Comparison of ENCODE assay signal across 1 cellular context in genomic region chr10:46035923-46036849, GRCh38.
TF ChIP-seq lines count a peak whose summit lies in the region.

No MANE protein-coding gene starts in this region.

TF ChIP-seq in HepG2, 621 proteins besides CTCF, POLR2A, EP300 and RAD21 (continued from another document and continues in another):
- TF ChIP-seq GMEB1 (CRISPR knock-in tag; IDR thresholded peaks at IDR 0.05; ENCODE audit: borderline replicate concordance) (no peak), DRAP1 (CRISPR knock-in tag; IDR thresholded peaks at IDR 0.05) (peak; percentile 22; the same call in 1 of the 2 replicates), ELF1 (CRISPR knock-in tag; IDR thresholded peaks at IDR 0.05) (no peak), TBX2 (CRISPR knock-in tag; IDR thresholded peaks at IDR 0.05; ENCODE audit: borderline replicate concordance) (peak; percentile 90), TBL1XR1 (IDR thresholded peaks at IDR 0.05; ENCODE audit: borderline replicate concordance, low read length, partially characterized antibody) (no peak), ZNF777 (CRISPR knock-in tag; IDR thresholded peaks at IDR 0.05) (no peak), KAT7 (CRISPR knock-in tag; IDR thresholded peaks at IDR 0.05; ENCODE audit: borderline replicate concordance) (no peak), CBX1 (IDR thresholded peaks at IDR 0.05; ENCODE audit: low read depth) (no peak), LRRFIP1 (CRISPR knock-in tag; conservative IDR thresholded peaks at IDR 0.05) (no peak), AGO2 (optimal IDR thresholded peaks at IDR 0.05; ENCODE audit: low read depth, low read length) (no peak), ZXDC (CRISPR knock-in tag; IDR thresholded peaks at IDR 0.05) (no peak), ZFP1 (CRISPR knock-in tag; IDR thresholded peaks at IDR 0.05) (no peak), ZNF546 (CRISPR knock-in tag; conservative IDR thresholded peaks at IDR 0.05) (no peak), ZBTB7B (CRISPR knock-in tag; IDR thresholded peaks at IDR 0.05) (peak; percentile 21; the same call in 1 of the 2 replicates), CREB1 (IDR thresholded peaks at IDR 0.05) (no peak), CREB1 (CRISPR knock-in tag; IDR thresholded peaks at IDR 0.05) (peak; percentile 48), ZNF326 (CRISPR knock-in tag; IDR thresholded peaks at IDR 0.05; ENCODE audit: borderline replicate concordance) (no peak), KDM6A (CRISPR knock-in tag; IDR thresholded peaks at IDR 0.05; ENCODE audit: low read depth) (peak; percentile 42; the same call in 1 of the 2 replicates), PRMT3 (CRISPR knock-in tag; IDR thresholded peaks at IDR 0.05; ENCODE audit: borderline replicate concordance, low read depth) (no peak), ARHGAP35 (CRISPR knock-in tag; IDR thresholded peaks at IDR 0.05; ENCODE audit: borderline replicate concordance) (no peak), ZNF691 (CRISPR knock-in tag; IDR thresholded peaks at IDR 0.05; ENCODE audit: borderline replicate concordance, low read depth) (no peak), ZBTB3 (CRISPR knock-in tag; IDR thresholded peaks at IDR 0.05; ENCODE audit: borderline replicate concordance, low read depth) (no peak), IKZF4 (CRISPR knock-in tag; IDR thresholded peaks at IDR 0.05; ENCODE audit: borderline replicate concordance, low read depth, not compliant biosample characterization) (peak; percentile 60), THYN1 (CRISPR knock-in tag; IDR thresholded peaks at IDR 0.05; ENCODE audit: borderline replicate concordance, low read depth) (no peak), ZNF451 (CRISPR knock-in tag; IDR thresholded peaks at IDR 0.05) (peak; percentile 73; the same call in 1 of the 2 replicates), MAFK (conservative IDR thresholded peaks at IDR 0.05 in 1 of 2, IDR thresholded peaks at IDR 0.05 in 1 of 2; ENCODE audit: low read length in 2 of 2) (peak in 1 of 2 experiments; percentile 18; a peak in 1 of 4 replicates), CENPT (CRISPR knock-in tag; IDR thresholded peaks at IDR 0.05; ENCODE audit: low read depth) (no peak), CEBPG (CRISPR knock-in tag; IDR thresholded peaks at IDR 0.05) (peak; percentile 80), ZFP36 (IDR thresholded peaks at IDR 0.05; ENCODE audit: borderline replicate concordance, low read depth, low read length, partially characterized antibody) (no peak), KLF12 (CRISPR knock-in tag; IDR thresholded peaks at IDR 0.05; ENCODE audit: borderline replicate concordance) (no peak), ZSCAN29 (CRISPR knock-in tag; conservative IDR thresholded peaks at IDR 0.05) (0 out of 2 replicates have a peak, but pooled peaks have one; percentile 29), PLRG1 (conservative IDR thresholded peaks at IDR 0.05) (no peak), ZNF678 (CRISPR knock-in tag; IDR thresholded peaks at IDR 0.05) (no peak), RELA (CRISPR knock-in tag; IDR thresholded peaks at IDR 0.05) (no peak), ZNF841 (CRISPR knock-in tag; IDR thresholded peaks at IDR 0.05; ENCODE audit: borderline replicate concordance) (no peak), ZNF891 (CRISPR knock-in tag; IDR thresholded peaks at IDR 0.05) (no peak), ZBTB37 (CRISPR knock-in tag; IDR thresholded peaks at IDR 0.05) (peak; percentile 47; the same call in 1 of the 2 replicates), SAFB2 (CRISPR knock-in tag; IDR thresholded peaks at IDR 0.05; ENCODE audit: borderline replicate concordance, low read depth) (no peak), ZNF562 (CRISPR knock-in tag; IDR thresholded peaks at IDR 0.05; ENCODE audit: borderline replicate concordance) (no peak), ZBTB10 (CRISPR knock-in tag; IDR thresholded peaks at IDR 0.05; ENCODE audit: borderline replicate concordance) (no peak), IKZF1 (IDR thresholded peaks at IDR 0.05) (no peak), MYPOP (CRISPR knock-in tag; IDR thresholded peaks at IDR 0.05) (0 out of 2 replicates have a peak, but pooled peaks have one; percentile 24), ZNF501 (CRISPR knock-in tag; IDR thresholded peaks at IDR 0.05) (peak; percentile 83), ETS1 (CRISPR knock-in tag; IDR thresholded peaks at IDR 0.05) (no peak)
